ENCODE assay signal across 8 cellular contexts in genomic region chr3:182795383-182795782, GRCh38. TPM values are rescaled to one million over a fixed set of nuclear protein-coding genes. Genes with fewer than 3 reads are reported as not detected.
DNase-seq lines count a peak whose midpoint lies in the region; ATAC-seq, FAIRE-seq and TF ChIP-seq lines count a peak whose summit lies in the region.

No MANE protein-coding gene starts in this region.

- peaks cover 4% of the 10 kb centered on the region for H3K36me3 ChIP-seq in CD4-positive, CD25-positive, alpha-beta regulatory T cell (ENCODE audit: control insufficient read depth, insufficient read depth, low read length)

- intact Hi-C loops in activated CD4-positive, alpha-beta T cell treated with anti-CD3 and anti-CD28 coated beads, Interleukin-2, amount 10 ng/mL, durations not matched to agents 24 days and 14 days (cut with micrococcal nuclease), result loop anchor here (2.0 to 5.0 kb wide), 3 partner anchors 43 to 303 kb away; partner anchors contain the start of gene MCCC1

- H3K27me3 Mint-ChIP-seq in CD4-positive, CD25-positive, alpha-beta regulatory T cell, result peaks cover 4% of the 10 kb centered on the region
- H3K27me3 Mint-ChIP-seq in IgD-negative memory B cell, result no peaks in the 10 kb centered on the region
- H3K27me3 Mint-ChIP-seq in activated CD4-positive, alpha-beta T cell treated with anti-CD3 and anti-CD28 coated beads, Interleukin-2, amount 10 ng/mL, durations not matched to agents 24 days and 14 days, result peaks cover 2% of the 10 kb centered on the region

- peak overlapping the region; percentile 94 to 98 (median 97) for H3K27ac Mint-ChIP-seq in CD4-positive, CD25-positive, alpha-beta regulatory T cell
- H3K27ac Mint-ChIP-seq in IgD-negative memory B cell, result peak overlapping the region; percentile 96 to 99 (median 97)
- H3K27ac Mint-ChIP-seq in activated CD4-positive, alpha-beta T cell treated with anti-CD3 and anti-CD28 coated beads, Interleukin-2, amount 10 ng/mL, durations not matched to agents 24 days and 14 days, result peak overlapping the region; percentile 96

- peaks cover 4% of the 10 kb centered on the region for H3K36me3 Mint-ChIP-seq in CD4-positive, CD25-positive, alpha-beta regulatory T cell
- peaks cover 3% of the 10 kb centered on the region for H3K36me3 Mint-ChIP-seq in IgD-negative memory B cell
- H3K36me3 Mint-ChIP-seq in activated CD4-positive, alpha-beta T cell treated with anti-CD3 and anti-CD28 coated beads, Interleukin-2, amount 10 ng/mL, durations not matched to agents 24 days and 14 days (ENCODE audit: low read depth), result peaks cover 19% of the 10 kb centered on the region

- H3K4me1 ChIP-seq in CD4-positive, CD25-positive, alpha-beta regulatory T cell (ENCODE audit: control insufficient read depth, insufficient read depth, low read length, poor library complexity, severe bottlenecking), result peaks cover 34% of the 10 kb centered on the region

- peak; percentile 33 to 89 (median 76) for DNase-seq in CD4-positive, CD25-positive, alpha-beta regulatory T cell
- DNase-seq in GM19239 (ENCODE audit: insufficient read length, low spot score) (peak; percentile 22), fibroblast of villous mesenchyme (ENCODE audit: low read depth) (peak; percentile 70), NCI-H2171 (lab: John Stamatoyannopoulos, UW) (no peak), HPDE6-E6E7 (ENCODE audit: extremely low spot score) (no peak)
- peak; percentile 85 for DNase-seq in activated CD4-positive, alpha-beta T cell treated with anti-CD3 and anti-CD28 coated beads, Interleukin-2, amount 10 ng/mL, durations not matched to agents 24 days and 14 days
- peak; percentile 20 for DNase-seq in stimulated activated CD4-positive, alpha-beta T cell treated with anti-CD3 and anti-CD28 coated beads, Interleukin-2, amount 100 ng/mL, for 4 hours (ENCODE audit: low read depth)

- H3K4me1 Mint-ChIP-seq in CD4-positive, CD25-positive, alpha-beta regulatory T cell, result peaks cover 20 to 55% (median 41%) of the 10 kb centered on the region in 4 donors
- peaks cover 23 to 30% (median 30%) of the 10 kb centered on the region in 3 donors for H3K4me1 Mint-ChIP-seq in IgD-negative memory B cell
- H3K4me1 Mint-ChIP-seq in activated CD4-positive, alpha-beta T cell treated with anti-CD3 and anti-CD28 coated beads, Interleukin-2, amount 10 ng/mL, durations not matched to agents 24 days and 14 days, result peaks cover 31% of the 10 kb centered on the region

- H3K27ac ChIP-seq in CD4-positive, CD25-positive, alpha-beta regulatory T cell (ENCODE audit: insufficient read depth, low read length, poor library complexity, severe bottlenecking), result peak overlapping the region; percentile 92

- FAIRE-seq in GM19239 (lab: Jason Lieb, UNC), result peak; percentile 94

- H3K4me3 Mint-ChIP-seq in CD4-positive, CD25-positive, alpha-beta regulatory T cell, result peak overlapping the region; percentile 89 to 96 (median 94)
- peak overlapping the region; percentile 94 to 99 (median 97) for H3K4me3 Mint-ChIP-seq in IgD-negative memory B cell
- H3K4me3 Mint-ChIP-seq in activated CD4-positive, alpha-beta T cell treated with anti-CD3 and anti-CD28 coated beads, Interleukin-2, amount 10 ng/mL, durations not matched to agents 24 days and 14 days, result peak overlapping the region; percentile 95

- H3K27me3 ChIP-seq in CD4-positive, CD25-positive, alpha-beta regulatory T cell (ENCODE audit: control insufficient read depth, insufficient read depth, low read length), result peaks cover 2% of the 10 kb centered on the region

- H3K4me3 ChIP-seq in CD4-positive, CD25-positive, alpha-beta regulatory T cell (ENCODE audit: low read depth, low read length), result peak overlapping the region; percentile 96
- H3K4me3 ChIP-seq in fibroblast of villous mesenchyme (ENCODE audit: low read depth, low read length), result peak overlapping the region; percentile 94

- peaks cover 0 to 3% (median 0%) of the 10 kb centered on the region in 7 donors for H3K9me3 Mint-ChIP-seq in CD4-positive, CD25-positive, alpha-beta regulatory T cell
- no peaks in the 10 kb centered on the region for H3K9me3 Mint-ChIP-seq in IgD-negative memory B cell
- H3K9me3 Mint-ChIP-seq in activated CD4-positive, alpha-beta T cell treated with anti-CD3 and anti-CD28 coated beads, Interleukin-2, amount 10 ng/mL, durations not matched to agents 24 days and 14 days, result no peaks in the 10 kb centered on the region

- peak; percentile 45 to 56 for ATAC-seq in CD4-positive, CD25-positive, alpha-beta regulatory T cell (ENCODE audit: low read depth in 2 of 2)

- H3K9me3 ChIP-seq in CD4-positive, CD25-positive, alpha-beta regulatory T cell (ENCODE audit: control insufficient read depth in 2 of 2, low read length in 2 of 2), result no peaks in the 10 kb centered on the region

- no peak for TF ChIP-seq CTCF in fibroblast of villous mesenchyme (IDR thresholded peaks at IDR 0.05; ENCODE audit: insufficient read depth, low read depth, low read length)

RNA-seq across cellular contexts. Expression of gene ATP11B, which starts 2.1 kb away (rescaled TPM):
- 151 TPM for total RNA-seq in CD4-positive, CD25-positive, alpha-beta regulatory T cell
- 10 to 100 TPM; 26.8 to 51.6 (median 37.1) TPM for polyA plus RNA-seq in CD4-positive, CD25-positive, alpha-beta regulatory T cell
- 24.0 TPM for polyA plus RNA-seq in IgD-negative memory B cell
- 87.9 and 89.7 TPM in 2 replicates for total RNA-seq in activated CD4-positive, alpha-beta T cell treated with anti-CD3 and anti-CD28 coated beads, Interleukin-2, amount 10 ng/mL, durations not matched to agents 24 days and 14 days
- 55.4 and 79.9 TPM in 2 replicates for total RNA-seq in fibroblast of villous mesenchyme

Comparison
In these comparisons a context has a peak if more than half of its experiments do, and no peak if none do; other contexts are left out.
1. DNase-seq: peak in CD4-positive, CD25-positive, alpha-beta regulatory T cell (3 of 3), GM19239 (single experiment), activated CD4-positive, alpha-beta T cell treated with anti-CD3 and anti-CD28 coated beads, Interleukin-2, amount 10 ng/mL, durations not matched to agents 24 days and 14 days (single experiment), fibroblast of villous mesenchyme (single experiment) and stimulated activated CD4-positive, alpha-beta T cell treated with anti-CD3 and anti-CD28 coated beads, Interleukin-2, amount 100 ng/mL, for 4 hours (single experiment); none in NCI-H2171 (single experiment) and HPDE6-E6E7 (single experiment).
2. Peak in every context shown above with its lines, with median percentiles within 50 percentile points of each other: H3K27ac Mint-ChIP-seq and H3K4me3 Mint-ChIP-seq.